ENCODE assay signal across 9 cellular contexts in genomic region chr4:76951333-76952033, GRCh38. TPM values are rescaled to one million over a fixed set of nuclear protein-coding genes. Genes with fewer than 3 reads are reported as not detected.
DNase-seq lines count a peak whose midpoint lies in the region; ATAC-seq, FAIRE-seq and TF ChIP-seq lines count a peak whose summit lies in the region.
"Had no signal": no experiment of that assay in that cellular context is flagged by ENCODE, and none has a peak within 500 bp of the region (broad histone marks: within the 10 kb centered on the region; RNA-seq: fewer than 3 reads in every experiment).

No MANE protein-coding gene starts in this region.

- in situ Hi-C loops in GM12878 (cut with MboI): no loop called here

- no peak overlapping the region for H2AFZ ChIP-seq in GM12878 (ENCODE audit: control insufficient read depth, low read depth, low read length)

- H3K4me1 Mint-ChIP-seq in activated naive CD4-positive, alpha-beta T cell treated with anti-CD3 and anti-CD28 coated beads, Interleukin-2, amount 50 U/mL, for 24 hours: peaks cover 26% of the 10 kb centered on the region

- H3K9me3 Mint-ChIP-seq in activated naive CD4-positive, alpha-beta T cell treated with anti-CD3 and anti-CD28 coated beads, Interleukin-2, amount 50 U/mL, for 24 hours: no peaks in the 10 kb centered on the region

- no peak for ATAC-seq in GM12878
- no peak for ATAC-seq in lower lobe of right lung
- ATAC-seq in upper lobe of left lung (ENCODE audit: low FRiP score in 2 of 2): no peak
- ATAC-seq in GM19351 (IDR thresholded peaks at IDR 0.05; ENCODE audit: unreplicated experiment): no peak

- CTCF ChIA-PET in GM12878 (lab: Yijun Ruan, JAX): interaction anchor here (0.6 to 3.1 kb wide), 7 partner anchors 9 to 749 kb away, joined by 3 to 20 read pairs (median 4); no protein-coding TSS in a partner anchor

- POLR2A ChIA-PET in GM12878 (lab: Charles Lee): interaction anchor here (0.6 to 1.9 kb wide), 7 partner anchors 8 to 242 kb away, joined by 3 to 8 read pairs (median 3); no protein-coding TSS in a partner anchor

- WGBS in GM12878 (ENCODE audit: insufficient coverage, insufficient replicate concordance, low lambda C conversion rate, missing lambda C conversion rate): 46% methylated on average over 9 of the region's 9 CpGs
- 62 to 65% methylated on average over 9 of the region's 9 CpGs for WGBS in upper lobe of left lung, 2 donors

- DNase-seq in activated naive CD4-positive, alpha-beta T cell treated with Interleukin-2 at 50 U/mL for 16 hours: no peak
- no peak for DNase-seq in GM12878 (ENCODE audit: low read depth, low spot score)
- no peak for DNase-seq in lower lobe of right lung
- no peak for DNase-seq in upper lobe of left lung
- DNase-seq in activated CD8-positive, alpha-beta memory T cell treated with anti-CD3 and anti-CD28 coated beads, Interleukin-2, amount 50 U/mL, for 48 hours: no peak
- no peak for DNase-seq in NCI-H69 (lab: John Stamatoyannopoulos, UW)
- DNase-seq: NCI-H1436 treated with DMSO at 0.1 percent for 48 hours had no signal

- FAIRE-seq in GM12878 (lab: Jason Lieb, UNC): no peak

- H3K9me3 ChIP-seq in GM12878 (replicated peaks; ENCODE audit: control insufficient read depth, insufficient read depth, low read length) (no peaks in the 10 kb centered on the region), lower lobe of right lung (no peaks in the 10 kb centered on the region), upper lobe of left lung (no peaks in the 10 kb centered on the region)

- peak overlapping the region; percentile 92 for H3K9ac ChIP-seq in GM12878 (ENCODE audit: control insufficient read depth, insufficient read depth, low read length)

- H3K4me3 Mint-ChIP-seq in activated naive CD4-positive, alpha-beta T cell treated with anti-CD3 and anti-CD28 coated beads, Interleukin-2, amount 50 U/mL, for 24 hours: peak overlapping the region; percentile 84

- peaks cover 11% of the 10 kb centered on the region for H3K27me3 Mint-ChIP-seq in activated naive CD4-positive, alpha-beta T cell treated with anti-CD3 and anti-CD28 coated beads, Interleukin-2, amount 50 U/mL, for 24 hours

- TF ChIP-seq CTCF in GM12878 (IDR thresholded peaks at IDR 0.05 in 2 of 3, conservative IDR thresholded peaks at IDR 0.05 in 1 of 3; ENCODE audit: control insufficient read depth in 2 of 3, extremely low read depth in 1 of 3, insufficient read depth in 1 of 3, low read depth in 3 of 3, low read length in 3 of 3) (no peak), lower lobe of right lung (IDR thresholded peaks at IDR 0.05) (no peak), upper lobe of left lung (IDR thresholded peaks at IDR 0.05) (no peak)

- H3K4me3 ChIP-seq in GM12878 (peak overlapping the region; percentile 95), lower lobe of right lung (peak overlapping the region; percentile 91), upper lobe of left lung (peak overlapping the region in 3 of 4 donors; percentile 80 to 93 (median 93))

- H3K79me2 ChIP-seq in GM12878 (ENCODE audit: control insufficient read depth, insufficient read depth, low read length): peaks cover 80% of the 10 kb centered on the region

- H3K4me2 ChIP-seq in GM12878 (ENCODE audit: control insufficient read depth, insufficient read depth): peak overlapping the region; percentile 81

- TF ChIP-seq RAD21 in GM12878 (IDR thresholded peaks at IDR 0.05; ENCODE audit: insufficient read depth, low read depth, low read length): no peak

- TF ChIP-seq EP300 in GM12878 (IDR thresholded peaks at IDR 0.05; ENCODE audit: borderline replicate concordance in 1 of 2, control insufficient read depth in 1 of 2, low read depth in 2 of 2, low read length in 2 of 2): no peak
- no peak for TF ChIP-seq EP300 in upper lobe of left lung (IDR thresholded peaks at IDR 0.05)

- H3K27ac ChIP-seq in GM12878 (ENCODE audit: control insufficient read depth, insufficient read depth) (peak overlapping the region; percentile 83; the same call in 1 of the 2 replicates), lower lobe of right lung (peak overlapping the region; percentile 92), upper lobe of left lung (peak overlapping the region; percentile 89 to 93 (median 90))

- H3K27me3 ChIP-seq in GM12878 (replicated peaks in 1 of 2; ENCODE audit: control insufficient read depth in 2 of 2, insufficient read depth in 2 of 2, low read length in 1 of 2): no peaks in the 10 kb centered on the region
- H3K27me3 ChIP-seq in lower lobe of right lung (ENCODE audit: low read depth): no peaks in the 10 kb centered on the region
- no peaks in the 10 kb centered on the region for H3K27me3 ChIP-seq in upper lobe of left lung

- no peak for TF ChIP-seq POLR2A in GM12878 (IDR thresholded peaks at IDR 0.05; ENCODE audit: low read depth, low read length)
- no peak for TF ChIP-seq POLR2A in upper lobe of left lung (IDR thresholded peaks at IDR 0.05)

- intact Hi-C loops in GM12878 (cut with micrococcal nuclease; ENCODE audit: unreplicated experiment): loop anchor here (2.0 to 5.0 kb wide), 2 partner anchors 33 to 206 kb away; partner anchors contain the start of gene CCNG2
- intact Hi-C loops in lower lobe of right lung (cut with DNase I): no loop called here

- H3K4me1 ChIP-seq in GM12878 (ENCODE audit: control insufficient read depth, insufficient read depth, low read length) (peaks cover 14% of the 10 kb centered on the region; the same call in 1 of the 2 replicates), lower lobe of right lung (peaks cover 48% of the 10 kb centered on the region), upper lobe of left lung (peaks cover 19 to 35% (median 29%) of the 10 kb centered on the region in 4 donors)

- H4K20me1 ChIP-seq in GM12878 (ENCODE audit: control insufficient read depth, insufficient read depth): no peaks in the 10 kb centered on the region

- peak overlapping the region; percentile 36 for H3K27ac Mint-ChIP-seq in activated naive CD4-positive, alpha-beta T cell treated with anti-CD3 and anti-CD28 coated beads, Interleukin-2, amount 50 U/mL, for 24 hours

- SMC1A ChIA-PET in GM12878 (lab: Charles Lee; ENCODE audit: uncharacterized antibody, unreplicated experiment): interaction anchor here (0.9 to 3.5 kb wide), 7 partner anchors 8 to 43 kb away, joined by 3 to 22 read pairs (median 5); no protein-coding TSS in a partner anchor

- RAD21 ChIA-PET in GM12878 (lab: Charles Lee; ENCODE audit: unreplicated experiment): interaction anchor here (0.6 to 3.1 kb wide), 9 partner anchors 8 to 94 kb away, joined by 3 to 17 read pairs (median 6); no protein-coding TSS in a partner anchor

- H3K36me3 ChIP-seq in GM12878 (ENCODE audit: control insufficient read depth in 2 of 2, insufficient read depth in 2 of 2, low read length in 1 of 2): peaks cover 0 to 2% of the 10 kb centered on the region in 2 experiments; a peak in 2 of 4 replicates
- no peaks in the 10 kb centered on the region for H3K36me3 ChIP-seq in lower lobe of right lung
- H3K36me3 ChIP-seq in upper lobe of left lung: no peaks in the 10 kb centered on the region

- BruUV-seq in GM12878 (replicated peaks; lab: Mats Ljungman, UMichigan): TSS peak; percentile 27

- peaks cover 6% of the 10 kb centered on the region for H3K36me3 Mint-ChIP-seq in activated naive CD4-positive, alpha-beta T cell treated with anti-CD3 and anti-CD28 coated beads, Interleukin-2, amount 50 U/mL, for 24 hours

TF ChIP-seq in GM12878, 131 proteins besides CTCF, POLR2A, EP300 and RAD21 (continues in another document):
- TF ChIP-seq RAD51 (IDR thresholded peaks at IDR 0.05): 0 out of 2 replicates have a peak, but pooled peaks have one; percentile 52

RNA-seq across cellular contexts. Expression of gene SEPTIN11, which starts 1.9 kb away (rescaled TPM):
- 183 and 197 TPM in 2 replicates for total RNA-seq in GM12878 (2013; cell fraction: nucleolus; rRNA removed)
- total RNA-seq in GM12878 (2014; rRNA removed): 62.6 and 74.3 TPM in 2 replicates
- 156 and 160 TPM in 2 replicates for total RNA-seq in GM12878 (2014; rRNA removed; fragmentation: Illumina TruSeq; extraction: Trizol)
- 89.7 and 99.9 TPM in 2 replicates for total RNA-seq in GM12878 (2021)
- 32.3 TPM for polyA plus RNA-seq in GM12878 (2011; ENCODE audit: low read depth)
- polyA plus RNA-seq in GM12878 (2011; rRNA removed): 154 and 201 TPM in 2 replicates
- polyA plus RNA-seq in GM12878 (2011; cell fraction: cytosol; rRNA removed): 46.1 and 98.3 TPM in 2 replicates
- polyA plus RNA-seq in GM12878 (2011; cell fraction: nucleus; rRNA removed): 52.8 and 69.0 TPM in 2 replicates
- polyA plus RNA-seq in GM12878 (2012): 45.7 and 54.2 TPM in 2 replicates
- polyA plus RNA-seq in GM12878 (2014; fragmentation: Illumina TruSeq; extraction: Trizol): 89.0 and 102 TPM in 2 replicates
- 10 to 100 TPM; 24.7 to 27.1 TPM for polyA plus RNA-seq in GM12878 (2014; fragmentation: Nextera tagmentation; extraction: Ambion mirVana)
- polyA plus RNA-seq in GM12878 (2014; rRNA removed): 46.7 and 49.4 TPM in 2 replicates
- 10 to 100 TPM; 93.5 to 93.9 TPM for polyA plus RNA-seq in GM12878 (2016; fragmentation: Nextera tagmentation; extraction: Ambion mirVana)
- 122 and 219 TPM in 2 replicates for polyA minus RNA-seq in GM12878 (2011; rRNA and poly(A)+ RNA removed)
- 43.3 and 43.5 TPM in 2 replicates for polyA minus RNA-seq in GM12878 (2011; cell fraction: cytosol; rRNA and poly(A)+ RNA removed)
- polyA minus RNA-seq in GM12878 (2011; cell fraction: nucleus; rRNA and poly(A)+ RNA removed): 67.1 and 100 TPM in 2 replicates
- 127 TPM for total RNA-seq in lower lobe of right lung
- total RNA-seq in upper lobe of left lung: 100 to 1,000 TPM in 2 of 6 donors, 10 to 100 TPM in 4; 56.3 to 136 (median 94.0) TPM

RNA-seq across cellular contexts. Expression of gene SOWAHB, which starts 53.5 kb away (rescaled TPM):
- total RNA-seq in GM12878 (2013; cell fraction: nucleolus; rRNA removed): not detected in 2 replicates
- total RNA-seq in GM12878 (2014; rRNA removed): 0.05 and 0.06 TPM in 2 replicates
- 0.04 and 0.09 TPM in 2 replicates for total RNA-seq in GM12878 (2014; rRNA removed; fragmentation: Illumina TruSeq; extraction: Trizol)
- total RNA-seq in GM12878 (2021): 0.05 and 0.10 TPM in 2 replicates
- polyA plus RNA-seq in GM12878 (2011; ENCODE audit: low read depth): 0.89 TPM
- 0.03 TPM in 1 of 2 replicates, not detected in the other for polyA plus RNA-seq in GM12878 (2011; rRNA removed)
- not detected in 2 replicates for polyA plus RNA-seq in GM12878 (2011; cell fraction: cytosol; rRNA removed)
- polyA plus RNA-seq in GM12878 (2011; cell fraction: nucleus; rRNA removed): not detected in 2 replicates
- 0.92 and 1.3 TPM in 2 replicates for polyA plus RNA-seq in GM12878 (2012)
- polyA plus RNA-seq in GM12878 (2014; fragmentation: Illumina TruSeq; extraction: Trizol): 0.01 and 0.06 TPM in 2 replicates
- polyA plus RNA-seq in GM12878 (2014; fragmentation: Nextera tagmentation; extraction: Ambion mirVana): not detected
- polyA plus RNA-seq in GM12878 (2014; rRNA removed): 0.04 and 0.13 TPM in 2 replicates
- polyA plus RNA-seq in GM12878 (2016; fragmentation: Nextera tagmentation; extraction: Ambion mirVana): not detected
- not detected in 2 replicates for polyA minus RNA-seq in GM12878 (2011; rRNA and poly(A)+ RNA removed)
- polyA minus RNA-seq in GM12878 (2011; cell fraction: cytosol; rRNA and poly(A)+ RNA removed): not detected in 2 replicates
- polyA minus RNA-seq in GM12878 (2011; cell fraction: nucleus; rRNA and poly(A)+ RNA removed): not detected in 2 replicates
- 2.4 TPM for total RNA-seq in lower lobe of right lung
- 1 to 10 TPM; 1.3 to 8.4 (median 3.4) TPM for total RNA-seq in upper lobe of left lung
